In genomic region chr2:45923701-45924100, GRCh38 we compare ENCODE assay signal across 13 cellular contexts.
A peak's percentile ranks its signal among the peaks of the same experiment; 100 is the strongest.
DNase-seq lines count a peak whose midpoint lies in the region; ATAC-seq and TF ChIP-seq lines count a peak whose summit lies in the region.
"Had no signal": no experiment of that assay in that cellular context is flagged by ENCODE, and none has a peak within 500 bp of the region (broad histone marks: within the 10 kb centered on the region; RNA-seq: fewer than 3 reads in every experiment).

No MANE protein-coding gene starts in this region.

- peaks cover 26 to 40% of the 10 kb centered on the region in 2 donors for H3K4me1 Mint-ChIP-seq in stimulated activated naive B cell treated with anti-CD40 and anti-IgM and Interleukin-4, amounts not matched to agents 10 μg/mL and 1 μg/mL and 100 μg/mL, for 72 hours
- peaks cover 5% of the 10 kb centered on the region for H3K4me1 Mint-ChIP-seq in nephron progenitor cell

- no peak for ATAC-seq in stimulated activated naive B cell treated with anti-CD40 and anti-IgM and Interleukin-4, amounts not matched to agents 10 μg/mL and 1 μg/mL and 100 μg/mL, for 72 hours (replicated peaks)
- ATAC-seq: HepG2 had no signal

- no peaks in the 10 kb centered on the region for H3K27me3 Mint-ChIP-seq in stimulated activated naive B cell treated with anti-CD40 and anti-IgM and Interleukin-4, amounts not matched to agents 10 μg/mL and 1 μg/mL and 100 μg/mL, for 72 hours
- no peaks in the 10 kb centered on the region for H3K27me3 Mint-ChIP-seq in nephron progenitor cell (ENCODE audit: low read depth, poor library complexity)

- DNase-seq in HT-29 (ENCODE audit: low spot score) (peak; percentile 94), RWPE1 (ENCODE audit: low spot score) (peak; percentile 26), kidney tubule cell (ENCODE audit: low spot score) (peak; percentile 62), C1 segment of cervical spinal cord (lab: John Stamatoyannopoulos, UW) (no peak), nephron progenitor cell (no peak), occipital lobe (lab: John Stamatoyannopoulos, UW) (no peak)
- no peak for DNase-seq in stimulated activated naive B cell treated with anti-CD40 and anti-IgM and Interleukin-4, amounts not matched to agents 10 μg/mL and 1 μg/mL and 100 μg/mL, for 72 hours
- DNase-seq: DMS153, H9, NCI-H1436, NCI-H2029 treated with DMSO at 0.1 percent for 48 hours, NCI-H510A had no signal

- peaks cover 0 to 1% of the 10 kb centered on the region in 2 donors for H3K36me3 Mint-ChIP-seq in stimulated activated naive B cell treated with anti-CD40 and anti-IgM and Interleukin-4, amounts not matched to agents 10 μg/mL and 1 μg/mL and 100 μg/mL, for 72 hours
- no peaks in the 10 kb centered on the region for H3K36me3 Mint-ChIP-seq in nephron progenitor cell (ENCODE audit: low read depth)

- POLR2A ChIA-PET in RWPE1 (lab: Yijun Ruan, JAX; ENCODE audit: low non-redundant PET) = no interaction called here

- H3K9me3 Mint-ChIP-seq in stimulated activated naive B cell treated with anti-CD40 and anti-IgM and Interleukin-4, amounts not matched to agents 10 μg/mL and 1 μg/mL and 100 μg/mL, for 72 hours = no peaks in the 10 kb centered on the region
- H3K9me3 Mint-ChIP-seq in nephron progenitor cell = no peaks in the 10 kb centered on the region
- H3K9me3 Mint-ChIP-seq: H9 had no signal

- H3K27ac Mint-ChIP-seq in stimulated activated naive B cell treated with anti-CD40 and anti-IgM and Interleukin-4, amounts not matched to agents 10 μg/mL and 1 μg/mL and 100 μg/mL, for 72 hours = peak overlapping the region; percentile 52
- no peak overlapping the region for H3K27ac Mint-ChIP-seq in nephron progenitor cell
- H3K27ac Mint-ChIP-seq: H9 had no signal

- H3K27ac ChIP-seq in RWPE1 = no peak overlapping the region

- no peak for TF ChIP-seq CTCF in RWPE1 (conservative IDR thresholded peaks at IDR 0.05; ENCODE audit: low read depth)
- no peak for TF ChIP-seq CTCF in nephron progenitor cell (IDR thresholded peaks at IDR 0.05)

- CTCF ChIA-PET in RWPE1 (lab: Yijun Ruan, JAX) = no interaction called here

- no peak overlapping the region for H3K4me3 Mint-ChIP-seq in stimulated activated naive B cell treated with anti-CD40 and anti-IgM and Interleukin-4, amounts not matched to agents 10 μg/mL and 1 μg/mL and 100 μg/mL, for 72 hours
- H3K4me3 Mint-ChIP-seq in nephron progenitor cell = no peak overlapping the region
- H3K4me3 Mint-ChIP-seq: H9 had no signal

Comparison
In these comparisons a context has a peak if more than half of its experiments do, and no peak if none do; other contexts are left out.
1. DNase-seq: peak in HT-29 (single experiment), RWPE1 (single experiment) and kidney tubule cell (single experiment); none in stimulated activated naive B cell treated with anti-CD40 and anti-IgM and Interleukin-4, amounts not matched to agents 10 μg/mL and 1 μg/mL and 100 μg/mL, for 72 hours (single experiment), C1 segment of cervical spinal cord (0 of 14), nephron progenitor cell (single experiment) and occipital lobe (single experiment).